Comparison of ENCODE assay signal across 18 cellular contexts in genomic region chr1:171140466-171140865, GRCh38. TPM values are rescaled to one million over a fixed set of nuclear protein-coding genes. Genes with fewer than 3 reads are reported as not detected.
DNase-seq lines count a peak whose midpoint lies in the region; ATAC-seq and TF ChIP-seq lines count a peak whose summit lies in the region.
"Had no signal": no experiment of that assay in that cellular context is flagged by ENCODE, and none has a peak within 500 bp of the region (broad histone marks: within the 10 kb centered on the region; RNA-seq: fewer than 3 reads in every experiment).

No MANE protein-coding gene starts in this region.

- no peaks in the 10 kb centered on the region for H3K79me2 ChIP-seq in fibroblast of lung (ENCODE audit: control insufficient read depth, insufficient read depth, low read length)

- H3K27me3 Mint-ChIP-seq in nephron (ENCODE audit: low read depth), result no peaks in the 10 kb centered on the region

- H4K8ac ChIP-seq in mesenchymal stem cell (ENCODE audit: low read length), result no peak overlapping the region

- no peaks in the 10 kb centered on the region for H3K36me3 Mint-ChIP-seq in nephron (ENCODE audit: low read depth)
- H3K36me3 Mint-ChIP-seq: stimulated activated effector memory CD8-positive, alpha-beta T cell treated with anti-CD3 and anti-CD28 coated beads, Interleukin-12 subunit alpha, Interleukin-12 subunit beta, amount 100 ng/mL, for 72 hours had no signal

- no peak overlapping the region for H2BK5ac ChIP-seq in mesenchymal stem cell (ENCODE audit: low read depth, low read length, poor library complexity, severe bottlenecking)

- no peak overlapping the region for H3K4ac ChIP-seq in mesenchymal stem cell (ENCODE audit: low read depth in 1 of 2, low read length in 2 of 2)

- H3K27me3 ChIP-seq in fibroblast of lung (ENCODE audit: control insufficient read depth, insufficient read depth, low read length) (no peaks in the 10 kb centered on the region), thyroid gland (no peaks in the 10 kb centered on the region), mesenchymal stem cell (ENCODE audit: control insufficient read depth in 1 of 2, insufficient read depth in 1 of 2, low read length in 2 of 2) (no peaks in the 10 kb centered on the region)

- H3K9me3 ChIP-seq in fibroblast of lung (ENCODE audit: control insufficient read depth, insufficient read depth, low read depth, low read length), result no peaks in the 10 kb centered on the region
- H3K9me3 ChIP-seq in thyroid gland, result no peaks in the 10 kb centered on the region
- H3K9me3 ChIP-seq in mesenchymal stem cell (ENCODE audit: control insufficient read depth, low read length), result no peaks in the 10 kb centered on the region

- H3K4me1 Mint-ChIP-seq in nephron, result peaks cover 84% of the 10 kb centered on the region
- H3K4me1 Mint-ChIP-seq: activated naive CD8-positive, alpha-beta T cell treated with anti-CD3 and anti-CD28 coated beads, Interleukin-2, amount 50 U/mL, for 24 hours; stimulated activated effector memory CD8-positive, alpha-beta T cell treated with anti-CD3 and anti-CD28 coated beads, Interleukin-12 subunit alpha, Interleukin-12 subunit beta, amount 100 ng/mL, for 72 hours had no signal

- DNase-seq in amniotic epithelial cell (ENCODE audit: low read depth), result peak; percentile 10
- DNase-seq in fibroblast of lung (ENCODE audit: low read depth in 2 of 2), result no peak
- no peak for DNase-seq in thyroid gland
- no peak for DNase-seq in mesenchymal stem cell
- DNase-seq in cerebellum (ENCODE audit: low spot score), result no peak
- DNase-seq: activated CD8-positive, alpha-beta T cell treated with anti-CD3 and anti-CD28 coated beads, Interleukin-2, amount 10 ng/mL, durations not matched to agents 7 days and 5 days; activated naive CD8-positive, alpha-beta T cell treated with anti-CD3 and anti-CD28 coated beads, Interleukin-2, amount 50 U/mL, for 24 hours; cerebellar nuclear complex; GF-D8; GOT3; kidney; NCI-H2171 treated with DMSO at 0.1 percent for 48 hours had no signal

- H3K27ac ChIP-seq in fibroblast of lung (ENCODE audit: insufficient read depth, low read length) (peak overlapping the region; percentile 80), thyroid gland (peak overlapping the region; percentile 12 to 84 (median 83)), mesenchymal stem cell (ENCODE audit: low read length, poor library complexity, severe bottlenecking) (no peak overlapping the region)

- TF ChIP-seq CTCF in fibroblast of lung (conservative IDR thresholded peaks at IDR 0.05 in 1 of 2, IDR thresholded peaks at IDR 0.05 in 1 of 2; ENCODE audit: low read depth in 1 of 2, low read length in 2 of 2) (no peak), nephron (IDR thresholded peaks at IDR 0.05; ENCODE audit: unreplicated experiment in 3 of 3) (no peak), thyroid gland (IDR thresholded peaks at IDR 0.05) (no peak)

- no peak overlapping the region for H3K14ac ChIP-seq in mesenchymal stem cell (ENCODE audit: low read length in 2 of 2)

- H2BK12ac ChIP-seq in mesenchymal stem cell (ENCODE audit: low read length in 2 of 2), result no peak overlapping the region

- no peaks in the 10 kb centered on the region for H4K20me1 ChIP-seq in fibroblast of lung (ENCODE audit: control insufficient read depth, extremely low read depth, insufficient read depth, low read length)

- H4K91ac ChIP-seq in mesenchymal stem cell (ENCODE audit: low read length), result no peak overlapping the region

- H3K9ac ChIP-seq in fibroblast of lung (ENCODE audit: insufficient read depth, low read length) (no peak overlapping the region), mesenchymal stem cell (ENCODE audit: low read length) (no peak overlapping the region)

- ATAC-seq in HG03097 (IDR thresholded peaks at IDR 0.05; ENCODE audit: low FRiP score, unreplicated experiment), result no peak
- no peak for ATAC-seq in GM21423 (IDR thresholded peaks at IDR 0.05; ENCODE audit: unreplicated experiment)
- ATAC-seq: activated CD8-positive, alpha-beta T cell treated with anti-CD3 and anti-CD28 coated beads, Interleukin-2, amount 10 ng/mL, durations not matched to agents 7 days and 5 days; activated naive CD8-positive, alpha-beta T cell treated with anti-CD3 and anti-CD28 coated beads, Interleukin-2, amount 50 U/mL, for 24 hours; stimulated activated effector memory CD8-positive, alpha-beta T cell treated with anti-CD3 and anti-CD28 coated beads, Interleukin-12 subunit alpha, Interleukin-12 subunit beta, amount 100 ng/mL, for 72 hours had no signal

- no peak overlapping the region for H3K4me3 Mint-ChIP-seq in nephron
- H3K4me3 Mint-ChIP-seq: activated CD8-positive, alpha-beta T cell treated with anti-CD3 and anti-CD28 coated beads, Interleukin-2, amount 10 ng/mL, durations not matched to agents 7 days and 5 days; activated naive CD8-positive, alpha-beta T cell treated with anti-CD3 and anti-CD28 coated beads, Interleukin-2, amount 50 U/mL, for 24 hours; activated T-helper 1 cell treated with anti-CD3 and anti-CD28 coated beads, Interleukin-12 subunit alpha, Interleukin-12 subunit beta, Interleukin-2, Interleukin-4 antibody, amounts not matched to agents 30 ng/mL and 10 ng/mL and 1 ng/mL, durations not matched to agents 14 hours and 24 hours and 36 hours; stimulated activated effector memory CD8-positive, alpha-beta T cell treated with anti-CD3 and anti-CD28 coated beads, Interleukin-12 subunit alpha, Interleukin-12 subunit beta, amount 100 ng/mL, for 72 hours had no signal

- H3K23ac ChIP-seq in mesenchymal stem cell (ENCODE audit: low read length in 2 of 2), result no peak overlapping the region

- H2AFZ ChIP-seq in fibroblast of lung (ENCODE audit: low read length) (no peak overlapping the region), mesenchymal stem cell (ENCODE audit: low read depth, low read length) (no peak overlapping the region)

- WGBS in thyroid gland, 2 donors, result 77 to 80% methylated on average over 5 of the region's 5 CpGs
- 89% methylated on average over 5 of the region's 5 CpGs for WGBS in mesenchymal stem cell

- no peak overlapping the region for H2BK15ac ChIP-seq in mesenchymal stem cell (ENCODE audit: low read depth, poor library complexity, severe bottlenecking)

- no peak overlapping the region for H3K18ac ChIP-seq in mesenchymal stem cell (ENCODE audit: low read depth in 1 of 2, low read length in 2 of 2)

- H2BK120ac ChIP-seq in mesenchymal stem cell (ENCODE audit: low read depth, low read length), result no peak overlapping the region

- H3K36me3 ChIP-seq in fibroblast of lung (ENCODE audit: control insufficient read depth, insufficient read depth, low read length), result no peaks in the 10 kb centered on the region
- H3K36me3 ChIP-seq in thyroid gland, result no peaks in the 10 kb centered on the region
- no peaks in the 10 kb centered on the region for H3K36me3 ChIP-seq in mesenchymal stem cell (ENCODE audit: control insufficient read depth in 1 of 2, insufficient read depth in 2 of 2, low read depth in 1 of 2, low read length in 2 of 2)

- intact Hi-C loops in thyroid gland (cut with DNase I), result no loop called here

- no peaks in the 10 kb centered on the region for H3K79me1 ChIP-seq in mesenchymal stem cell (replicated peaks; ENCODE audit: low read length, poor library complexity, severe bottlenecking)

- H3K4me1 ChIP-seq in fibroblast of lung (ENCODE audit: control insufficient read depth, extremely low read depth, insufficient read depth, low read length) (peaks cover 20% of the 10 kb centered on the region), thyroid gland (peaks cover 0 to 26% of the 10 kb centered on the region in 2 donors), mesenchymal stem cell (ENCODE audit: control insufficient read depth, insufficient read depth, low read depth, low read length) (no peaks in the 10 kb centered on the region)

- H3K4me2 ChIP-seq in fibroblast of lung (ENCODE audit: extremely low read depth, insufficient read depth, low read length) (no peak overlapping the region), mesenchymal stem cell (ENCODE audit: low read length, poor library complexity, severe bottlenecking) (no peak overlapping the region)

- H3K27ac Mint-ChIP-seq in nephron, result peak overlapping the region in 2 of 3 experiments; percentile 43 to 96
- H3K27ac Mint-ChIP-seq: activated CD8-positive, alpha-beta T cell treated with anti-CD3 and anti-CD28 coated beads, Interleukin-2, amount 10 ng/mL, durations not matched to agents 7 days and 5 days; activated naive CD8-positive, alpha-beta T cell treated with anti-CD3 and anti-CD28 coated beads, Interleukin-2, amount 50 U/mL, for 24 hours; activated T-helper 1 cell treated with anti-CD3 and anti-CD28 coated beads, Interleukin-12 subunit alpha, Interleukin-12 subunit beta, Interleukin-2, Interleukin-4 antibody, amounts not matched to agents 30 ng/mL and 10 ng/mL and 1 ng/mL, durations not matched to agents 14 hours and 24 hours and 36 hours; stimulated activated effector memory CD8-positive, alpha-beta T cell treated with anti-CD3 and anti-CD28 coated beads, Interleukin-12 subunit alpha, Interleukin-12 subunit beta, amount 100 ng/mL, for 72 hours had no signal

- H3K4me3 ChIP-seq in fibroblast of lung (replicated peaks in 1 of 4; ENCODE audit: control extremely low read depth in 1 of 4, insufficient read depth in 1 of 4, low read depth in 3 of 4, low read length in 4 of 4) (no peak overlapping the region), thyroid gland (replicated peaks in 1 of 3) (no peak overlapping the region), mesenchymal stem cell (ENCODE audit: insufficient read depth in 1 of 2, low read depth in 1 of 2, low read length in 2 of 2) (no peak overlapping the region)

- H2AK5ac ChIP-seq in mesenchymal stem cell (ENCODE audit: low read length, severe bottlenecking), result no peak overlapping the region

- TF ChIP-seq POLR2A in thyroid gland (IDR thresholded peaks at IDR 0.05), result no peak

- H3K9me3 Mint-ChIP-seq in nephron, result no peaks in the 10 kb centered on the region
- H3K9me3 Mint-ChIP-seq: activated naive CD8-positive, alpha-beta T cell treated with anti-CD3 and anti-CD28 coated beads, Interleukin-2, amount 50 U/mL, for 24 hours; activated T-helper 1 cell treated with anti-CD3 and anti-CD28 coated beads, Interleukin-12 subunit alpha, Interleukin-12 subunit beta, Interleukin-2, Interleukin-4 antibody, amounts not matched to agents 30 ng/mL and 10 ng/mL and 1 ng/mL, durations not matched to agents 14 hours and 24 hours and 36 hours; stimulated activated effector memory CD8-positive, alpha-beta T cell treated with anti-CD3 and anti-CD28 coated beads, Interleukin-12 subunit alpha, Interleukin-12 subunit beta, amount 100 ng/mL, for 72 hours had no signal

RNA-seq across cellular contexts. Expression of gene FMO2, which starts 44.6 kb away (rescaled TPM):
- total RNA-seq in fibroblast of lung (104 and 125 TPM in 2 replicates), thyroid gland (100 to 1,000 TPM in 1 of 4 donors, 10 to 100 TPM in 3; 13.8 to 128 (median 14.5) TPM), cerebellum (0.36 TPM)
- 7.1 and 136 TPM in 2 replicates for polyA plus RNA-seq in fibroblast of lung
- polyA plus RNA-seq in fibroblast of lung (2012), result 3.7 and 71.2 TPM in 2 replicates
- polyA minus RNA-seq in fibroblast of lung (ENCODE audit: low replicate concordance), result 2.0 and 120 TPM in 2 replicates
- 0.03 TPM for polyA plus RNA-seq in mesenchymal stem cell (2013, experiment 1 of 2)
- 0.04 TPM for polyA plus RNA-seq in mesenchymal stem cell (2013, experiment 2 of 2)
- total RNA-seq: activated CD8-positive, alpha-beta T cell treated with anti-CD3 and anti-CD28 coated beads, Interleukin-2, amount 10 ng/mL, durations not matched to agents 7 days and 5 days; activated T-helper 1 cell treated with anti-CD3 and anti-CD28 coated beads, Interleukin-12 subunit alpha, Interleukin-12 subunit beta, Interleukin-2, Interleukin-4 antibody, amounts not matched to agents 30 ng/mL and 10 ng/mL and 1 ng/mL, durations not matched to agents 14 hours and 24 hours and 36 hours; endothelial cell of umbilical vein had no signal
- polyA plus RNA-seq: endothelial cell of umbilical vein had no signal

RNA-seq across cellular contexts. Expression of gene FMO3, which starts 49.8 kb away (rescaled TPM):
- total RNA-seq in fibroblast of lung (19.3 and 76.3 TPM in 2 replicates), thyroid gland (1 to 10 TPM in 3 of 4 donors, under 1 TPM in 1; 0.39 to 9.1 (median 1.5) TPM), cerebellum (not detected)
- 23.3 and 148 TPM in 2 replicates for polyA plus RNA-seq in fibroblast of lung
- 13.5 and 89.2 TPM in 2 replicates for polyA plus RNA-seq in fibroblast of lung (2012)
- 5.7 and 14.8 TPM in 2 replicates for polyA minus RNA-seq in fibroblast of lung (ENCODE audit: low replicate concordance)
- 0.08 TPM for polyA plus RNA-seq in mesenchymal stem cell (2013, experiment 1 of 2)
- 0.03 TPM for polyA plus RNA-seq in mesenchymal stem cell (2013, experiment 2 of 2)
- total RNA-seq: activated CD8-positive, alpha-beta T cell treated with anti-CD3 and anti-CD28 coated beads, Interleukin-2, amount 10 ng/mL, durations not matched to agents 7 days and 5 days; activated T-helper 1 cell treated with anti-CD3 and anti-CD28 coated beads, Interleukin-12 subunit alpha, Interleukin-12 subunit beta, Interleukin-2, Interleukin-4 antibody, amounts not matched to agents 30 ng/mL and 10 ng/mL and 1 ng/mL, durations not matched to agents 14 hours and 24 hours and 36 hours; endothelial cell of umbilical vein had no signal
- polyA plus RNA-seq: endothelial cell of umbilical vein had no signal

Comparison
In these comparisons a context has a peak if more than half of its experiments do, and no peak if none do; other contexts are left out.
1. RNA of gene FMO2, which starts 44.6 kb away (total RNA-seq): 104 to 125 TPM in fibroblast of lung and 13.8 to 128 TPM in thyroid gland; 0.36 TPM in cerebellum (single experiment); every median in the first group is over 10 times any median in the second.